ENCODE assay signal across 9 cellular contexts in the genomic region with DNA sequence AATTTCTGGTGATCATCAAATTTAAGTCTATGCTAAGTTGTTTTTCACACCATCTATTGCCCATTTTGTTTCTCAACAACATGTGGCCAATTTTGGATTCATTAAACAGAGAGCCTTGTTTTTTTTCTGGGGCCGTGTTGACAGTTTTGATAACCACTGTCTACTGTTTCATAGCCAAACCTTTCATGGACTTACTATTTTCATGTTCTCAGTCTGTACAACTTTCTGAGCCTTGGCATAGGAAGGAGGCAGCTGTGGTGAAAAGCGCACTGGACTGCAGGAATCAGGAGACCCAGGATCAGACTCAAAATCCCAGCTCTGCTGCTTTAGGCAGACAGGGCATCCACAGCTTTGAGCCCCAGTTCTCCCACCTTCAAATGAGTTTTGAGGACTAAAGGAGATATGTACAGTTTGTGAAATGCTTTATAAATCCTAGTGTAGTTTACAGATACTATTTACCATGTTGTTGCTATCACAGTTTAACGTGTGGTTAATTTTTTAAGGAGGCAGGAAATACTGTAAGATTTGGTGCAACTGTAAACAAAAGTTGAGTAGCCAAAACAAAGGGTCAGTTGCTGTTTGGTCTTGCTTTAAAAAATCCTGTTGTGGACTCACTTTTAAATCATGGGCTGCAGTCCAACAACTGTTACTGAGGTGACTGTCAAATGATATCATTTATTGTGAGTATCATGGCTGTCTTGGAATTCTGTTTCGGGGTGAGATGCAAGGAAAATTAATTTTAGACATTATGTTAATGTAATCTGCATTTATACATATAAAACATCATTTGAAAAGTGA. TPM values are rescaled to one million over a fixed set of nuclear protein-coding genes. Genes with fewer than 3 reads are reported as not detected.
A peak's percentile ranks its signal among the peaks of the same experiment; 100 is the strongest.
DNase-seq lines count a peak whose midpoint lies in the region; ATAC-seq and TF ChIP-seq lines count a peak whose summit lies in the region.
"Had no signal": no experiment of that assay in that cellular context is flagged by ENCODE, and none has a peak within 500 bp of the region (broad histone marks: within the 10 kb centered on the region; RNA-seq: fewer than 3 reads in every experiment).

No MANE protein-coding gene starts in this region.

- peak overlapping the region in 4 of 5 donors; percentile 15 to 60 (median 39) for H3K27ac ChIP-seq in stomach

- no peak for DNase-seq in activated CD4-positive, alpha-beta T cell treated with anti-CD3 and anti-CD28 coated beads for 36 hours
- DNase-seq in activated CD4-positive, alpha-beta T cell treated with anti-CD3 and anti-CD28 coated beads for 4 hours, result no peak
- no peak for DNase-seq in activated naive CD8-positive, alpha-beta T cell treated with anti-CD3 and anti-CD28 coated beads, Interleukin-2, amount 10 ng/mL, durations not matched to agents 7 days and 5 days
- DNase-seq in kidney tubule cell (ENCODE audit: low spot score) (peak; percentile 14), stomach (no peak), ureter (ENCODE audit: low spot score) (no peak)
- no peak for DNase-seq in stimulated activated CD4-positive, alpha-beta T cell treated with anti-CD3 and anti-CD28 coated beads, Interleukin-2, amount 100 ng/mL, for 48 hours
- DNase-seq: T1000 had no signal

- intact Hi-C loops in activated CD4-positive, alpha-beta T cell treated with anti-CD3 and anti-CD28 coated beads for 36 hours (cut with DNase I, micrococcal nuclease), result loop anchor here in 1 of 2 experiments (5.0 kb wide), 3 partner anchors 244 to 694 kb away; no protein-coding TSS in a partner anchor
- intact Hi-C loops in stomach (cut with DNase I; ENCODE audit: low total_unique reads), result no loop called here

- no peak overlapping the region for H3K4me3 Mint-ChIP-seq in activated CD4-positive, alpha-beta T cell treated with anti-CD3 and anti-CD28 coated beads for 36 hours
- H3K4me3 Mint-ChIP-seq in activated naive CD8-positive, alpha-beta T cell treated with anti-CD3 and anti-CD28 coated beads, Interleukin-2, amount 10 ng/mL, durations not matched to agents 7 days and 5 days, result no peak overlapping the region

- CTCF ChIA-PET in activated CD4-positive, alpha-beta T cell treated with anti-CD3 and anti-CD28 coated beads for 36 hours (lab: Charles Lee), result interaction anchor here (1.5 kb wide), 2 partner anchors 39 to 42 kb away, joined by 4 read pairs; no protein-coding TSS in a partner anchor

- H3K4me3 ChIP-seq in stomach, result no peak overlapping the region

- H3K36me3 ChIP-seq in stomach, result peaks cover 0 to 6% (median 0%) of the 10 kb centered on the region in 4 donors

- ATAC-seq in activated CD4-positive, alpha-beta T cell treated with anti-CD3 and anti-CD28 coated beads for 36 hours, result no peak
- no peak for ATAC-seq in activated naive CD8-positive, alpha-beta T cell treated with anti-CD3 and anti-CD28 coated beads, Interleukin-2, amount 10 ng/mL, durations not matched to agents 7 days and 5 days (ENCODE audit: low read depth)
- ATAC-seq in HG03135 (IDR thresholded peaks at IDR 0.05; ENCODE audit: unreplicated experiment), result no peak

- peaks cover 40 to 64% (median 53%) of the 10 kb centered on the region in 4 donors for H3K4me1 ChIP-seq in stomach

- no peak for TF ChIP-seq POLR2A in stomach (IDR thresholded peaks at IDR 0.05)

- TF ChIP-seq CTCF in stomach (IDR thresholded peaks at IDR 0.05), result no peak

- H3K9me3 Mint-ChIP-seq in activated CD4-positive, alpha-beta T cell treated with anti-CD3 and anti-CD28 coated beads for 36 hours (ENCODE audit: low read depth), result no peaks in the 10 kb centered on the region
- H3K9me3 Mint-ChIP-seq in activated naive CD8-positive, alpha-beta T cell treated with anti-CD3 and anti-CD28 coated beads, Interleukin-2, amount 10 ng/mL, durations not matched to agents 7 days and 5 days, result no peaks in the 10 kb centered on the region

- no peaks in the 10 kb centered on the region for H3K9me3 ChIP-seq in stomach

- no peaks in the 10 kb centered on the region for H3K27me3 ChIP-seq in stomach

- POLR2A ChIA-PET in activated CD4-positive, alpha-beta T cell treated with anti-CD3 and anti-CD28 coated beads for 36 hours (lab: Charles Lee), result no interaction called here
- POLR2A ChIA-PET in activated naive CD8-positive, alpha-beta T cell treated with anti-CD3 and anti-CD28 coated beads, Interleukin-2, amount 10 ng/mL, durations not matched to agents 7 days and 5 days (lab: Charles Lee), result interaction anchor here (0.5 kb wide), 1 partner anchor 192 kb away, joined by 4 read pairs; no protein-coding TSS in a partner anchor

- H3K27me3 Mint-ChIP-seq in activated CD4-positive, alpha-beta T cell treated with anti-CD3 and anti-CD28 coated beads for 36 hours, result no peaks in the 10 kb centered on the region
- no peaks in the 10 kb centered on the region for H3K27me3 Mint-ChIP-seq in activated naive CD8-positive, alpha-beta T cell treated with anti-CD3 and anti-CD28 coated beads, Interleukin-2, amount 10 ng/mL, durations not matched to agents 7 days and 5 days

- 31 to 43% (median 36%) methylated on average over 4 of the region's 4 CpGs for WGBS in stomach, 5 donors

- TF ChIP-seq EP300 in stomach (IDR thresholded peaks at IDR 0.05), result no peak

- H3K36me3 Mint-ChIP-seq in activated CD4-positive, alpha-beta T cell treated with anti-CD3 and anti-CD28 coated beads for 36 hours (ENCODE audit: low read depth), result peaks cover 7% of the 10 kb centered on the region
- H3K36me3 Mint-ChIP-seq in activated naive CD8-positive, alpha-beta T cell treated with anti-CD3 and anti-CD28 coated beads, Interleukin-2, amount 10 ng/mL, durations not matched to agents 7 days and 5 days, result peaks cover 3% of the 10 kb centered on the region

- peaks cover 61% of the 10 kb centered on the region for H3K4me1 Mint-ChIP-seq in activated CD4-positive, alpha-beta T cell treated with anti-CD3 and anti-CD28 coated beads for 36 hours
- peaks cover 56% of the 10 kb centered on the region for H3K4me1 Mint-ChIP-seq in activated naive CD8-positive, alpha-beta T cell treated with anti-CD3 and anti-CD28 coated beads, Interleukin-2, amount 10 ng/mL, durations not matched to agents 7 days and 5 days

- H3K27ac Mint-ChIP-seq in activated CD4-positive, alpha-beta T cell treated with anti-CD3 and anti-CD28 coated beads for 36 hours, result peak overlapping the region; percentile 40
- H3K27ac Mint-ChIP-seq in activated naive CD8-positive, alpha-beta T cell treated with anti-CD3 and anti-CD28 coated beads, Interleukin-2, amount 10 ng/mL, durations not matched to agents 7 days and 5 days, result peak overlapping the region; percentile 0

RNA-seq across cellular contexts. Expression of a gene that starts 2.9 kb away (rescaled TPM):
- total RNA-seq in activated CD4-positive, alpha-beta T cell treated with anti-CD3 and anti-CD28 coated beads for 36 hours, result 10 to 100 TPM; 15.7 to 18.5 TPM
- 10 to 100 TPM; 20.6 to 21.1 TPM for total RNA-seq in activated naive CD8-positive, alpha-beta T cell treated with anti-CD3 and anti-CD28 coated beads, Interleukin-2, amount 10 ng/mL, durations not matched to agents 7 days and 5 days
- total RNA-seq in stomach (10 to 100 TPM in 4 of 5 donors, 1 to 10 TPM in 1; 4.9 to 19.8 (median 14.8) TPM), ureter (22.3 TPM)
- 1 to 10 TPM; 5.4 to 9.3 (median 5.7) TPM for polyA plus RNA-seq in stomach

RNA-seq across cellular contexts. Expression of a gene that starts 13.0 kb away (rescaled TPM):
- total RNA-seq in activated CD4-positive, alpha-beta T cell treated with anti-CD3 and anti-CD28 coated beads for 36 hours, result 1 to 10 TPM in 1 of 2 experiments, under 1 TPM in 1; 0.91 to 1.0 TPM
- total RNA-seq in activated naive CD8-positive, alpha-beta T cell treated with anti-CD3 and anti-CD28 coated beads, Interleukin-2, amount 10 ng/mL, durations not matched to agents 7 days and 5 days, result under 1 TPM; 0.17 to 0.25 TPM
- total RNA-seq in stomach, result 1 to 10 TPM in 1 of 5 donors, not detected in 4; 2.9 TPM
- under 1 TPM in 1 of 3 donors, not detected in 2; 0.13 TPM for polyA plus RNA-seq in stomach
- total RNA-seq in ureter, result 0.29 TPM
